In genomic region chr6:159033160-159034049, GRCh38 we compare ENCODE assay signal across 14 cellular contexts. TPM values are rescaled to one million over a fixed set of nuclear protein-coding genes. Genes with fewer than 3 reads are reported as not detected.
DNase-seq lines count a peak whose midpoint lies in the region; ATAC-seq and TF ChIP-seq lines count a peak whose summit lies in the region.
"Had no signal": no experiment of that assay in that cellular context is flagged by ENCODE, and none has a peak within 500 bp of the region (broad histone marks: within the 10 kb centered on the region; RNA-seq: fewer than 3 reads in every experiment).

No MANE protein-coding gene starts in this region.

- H4K20me1 ChIP-seq in DOHH2 (ENCODE audit: control insufficient read depth, insufficient read depth, low read depth, low read length): peaks cover 22% of the 10 kb centered on the region

- H3F3A ChIP-seq in DOHH2 (ENCODE audit: control insufficient read depth, insufficient read depth): peaks cover 64% of the 10 kb centered on the region

- H3K4me1 ChIP-seq in DOHH2 (ENCODE audit: control insufficient read depth, low read length): peaks cover 30% of the 10 kb centered on the region
- H3K4me1 ChIP-seq in neutrophil (ENCODE audit: control insufficient read depth in 1 of 2, insufficient read depth in 1 of 2, low read depth in 1 of 2, low read length in 1 of 2): peaks cover 83% of the 10 kb centered on the region in 2 experiments

- H3K4me3 Mint-ChIP-seq in activated T-helper 17 cell treated with anti-CD3 and anti-CD28 coated beads, Interleukin-2, amount 50 U/mL, for 72 hours: peak overlapping the region; percentile 14

- no peak for DNase-seq in NCI-H345 treated with DMSO at 0.1 percent for 48 hours (lab: John Stamatoyannopoulos, UW; ENCODE audit: unreplicated experiment)
- DNase-seq: activated naive CD4-positive, alpha-beta T cell treated with anti-CD3 and anti-CD28 coated beads, Interleukin-2, amount 50 U/mL, for 16 hours; cerebellar nuclear complex; GDM1; glutamatergic neuron; NCI-H1436 treated with DMSO at 0.1 percent for 48 hours; NCI-H524 treated with DMSO at 0.1 percent for 48 hours had no signal

- no peaks in the 10 kb centered on the region for H3K9me3 Mint-ChIP-seq in activated T-helper 17 cell treated with anti-CD3 and anti-CD28 coated beads, Interleukin-2, amount 50 U/mL, for 72 hours

- H3K9me3 ChIP-seq in DOHH2 (ENCODE audit: control insufficient read depth, insufficient read depth, low read length) (no peaks in the 10 kb centered on the region), neutrophil (no peaks in the 10 kb centered on the region)

- H3K27me3 ChIP-seq in DOHH2 (ENCODE audit: control insufficient read depth, low read length): no peaks in the 10 kb centered on the region
- no peaks in the 10 kb centered on the region for H3K27me3 ChIP-seq in neutrophil

- H3K4me3 ChIP-seq in DOHH2 (ENCODE audit: low read length) (no peak overlapping the region), neutrophil (ENCODE audit: low read depth in 1 of 2, low read length in 1 of 2) (no peak overlapping the region)

- peaks cover 37% of the 10 kb centered on the region for H3K36me3 Mint-ChIP-seq in activated T-helper 17 cell treated with anti-CD3 and anti-CD28 coated beads, Interleukin-2, amount 50 U/mL, for 72 hours (ENCODE audit: low read depth)

- H3K27ac ChIP-seq in DOHH2 (ENCODE audit: low read depth, low read length) (peak overlapping the region; percentile 16), neutrophil (peak overlapping the region; percentile 96)
- H3K27ac ChIP-seq: C4-2B had no signal

- H3K9me2 ChIP-seq in DOHH2 (replicated peaks; ENCODE audit: control insufficient read depth, low read length): no peaks in the 10 kb centered on the region

- TF ChIP-seq CTCF in DOHH2 (IDR thresholded peaks at IDR 0.05; ENCODE audit: low read depth, low read length, poor library complexity, severe bottlenecking): no peak
- no peak for TF ChIP-seq CTCF in neutrophil (IDR thresholded peaks at IDR 0.05)

- H3K79me2 ChIP-seq in DOHH2 (ENCODE audit: control insufficient read depth, low read length): peaks cover 15% of the 10 kb centered on the region

- no peak overlapping the region for H3K4me2 ChIP-seq in DOHH2 (ENCODE audit: low read length)

- no peak overlapping the region for H3K27ac Mint-ChIP-seq in activated T-helper 17 cell treated with anti-CD3 and anti-CD28 coated beads, Interleukin-2, amount 50 U/mL, for 72 hours

- peaks cover 40% of the 10 kb centered on the region for H3K36me3 ChIP-seq in DOHH2 (ENCODE audit: control insufficient read depth, low read length)
- peaks cover 44% of the 10 kb centered on the region for H3K36me3 ChIP-seq in neutrophil

- H3K4me1 Mint-ChIP-seq in activated T-helper 17 cell treated with anti-CD3 and anti-CD28 coated beads, Interleukin-2, amount 50 U/mL, for 72 hours: peaks cover 13% of the 10 kb centered on the region

- H3K27me3 Mint-ChIP-seq in activated T-helper 17 cell treated with anti-CD3 and anti-CD28 coated beads, Interleukin-2, amount 50 U/mL, for 72 hours: no peaks in the 10 kb centered on the region

- ATAC-seq in HG03025 (IDR thresholded peaks at IDR 0.05; ENCODE audit: low FRiP score, unreplicated experiment): peak; percentile 57
- peak; percentile 60 for ATAC-seq in activated T-helper 17 cell treated with anti-CD3 and anti-CD28 coated beads, Interleukin-2, amount 50 U/mL, for 72 hours (replicated peaks)
- no peak for ATAC-seq in GM18519 (IDR thresholded peaks at IDR 0.05; ENCODE audit: low FRiP score, unreplicated experiment)
- no peak for ATAC-seq in GM18498 (IDR thresholded peaks at IDR 0.05; ENCODE audit: unreplicated experiment)

RNA-seq across cellular contexts. Expression of gene TAGAP, which starts 11.4 kb away (rescaled TPM):
- total RNA-seq in activated T-helper 17 cell treated with anti-CD3 and anti-CD28 coated beads, Interleukin-2, amount 50 U/mL, for 72 hours: 10 to 100 TPM; 11.7 to 80.7 TPM

RNA-seq across cellular contexts. Expression of gene RSPH3, which starts 33.4 kb away (rescaled TPM):
- total RNA-seq in activated T-helper 17 cell treated with anti-CD3 and anti-CD28 coated beads, Interleukin-2, amount 50 U/mL, for 72 hours: 10 to 100 TPM in 1 of 2 donors, 1 to 10 TPM in 1; 2.4 to 15.9 TPM

Comparison
In these comparisons a context has a peak if more than half of its experiments do, and no peak if none do; other contexts are left out.
1. ATAC-seq: peak in HG03025 (single experiment) and activated T-helper 17 cell treated with anti-CD3 and anti-CD28 coated beads, Interleukin-2, amount 50 U/mL, for 72 hours (single experiment); none in GM18519 (single experiment) and GM18498 (single experiment).